ENCODE assay signal across 24 cellular contexts in the genomic region with DNA sequence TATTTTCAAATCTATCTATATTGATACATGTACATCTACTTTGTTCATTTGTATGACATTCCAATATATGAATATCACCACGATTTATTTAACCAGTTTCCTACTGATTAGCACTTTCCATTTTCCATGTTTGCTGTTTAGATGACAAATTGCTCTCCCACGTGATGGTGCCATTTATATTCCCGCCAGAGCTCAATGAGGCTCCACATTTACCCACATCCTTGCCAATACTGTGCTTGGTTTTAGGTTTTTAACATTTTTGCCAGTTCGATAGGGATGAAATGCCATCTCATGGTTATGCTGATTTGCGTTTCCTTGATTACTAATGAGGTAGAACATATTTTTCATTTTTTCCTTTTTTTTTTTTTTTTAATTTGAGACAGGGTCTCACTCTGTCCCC.
"Had no signal": no experiment of that assay in that cellular context is flagged by ENCODE, and none has a peak within 500 bp of the region (broad histone marks: within the 10 kb centered on the region; RNA-seq: fewer than 3 reads in every experiment).

No MANE protein-coding gene starts in this region.

- ATAC-seq: activated CD4-positive, CD25-positive, alpha-beta regulatory T cell treated with anti-CD3 and anti-CD28 coated beads, Interleukin-2, amount 50 U/mL, for 24 hours; activated CD8-positive, alpha-beta T cell treated with anti-CD3 and anti-CD28 coated beads, Interleukin-2, amount 10 ng/mL, durations not matched to agents 7 days and 5 days; activated naive CD4-positive, alpha-beta T cell treated with anti-CD3 and anti-CD28 coated beads, Interleukin-2, amount 50 U/mL, for 72 hours; gastrocnemius medialis; left lung; right lobe of liver; stimulated activated effector memory CD8-positive, alpha-beta T cell treated with anti-CD3 and anti-CD28 coated beads, Interleukin-12 subunit alpha, Interleukin-12 subunit beta, amount 100 ng/mL, for 72 hours; stimulated activated naive CD8-positive, alpha-beta T cell treated with anti-CD3 and anti-CD28 coated beads, Interleukin-15, amount 100 ng/mL, for 72 hours; T-cell had no signal

- H3K36me3 ChIP-seq: colonic mucosa, esophagus squamous epithelium, gastrocnemius medialis, left lung, right lobe of liver, tibial nerve had no signal

- H3K27ac ChIP-seq: colonic mucosa, dorsolateral prefrontal cortex, esophagus squamous epithelium, gastrocnemius medialis, left lung, right lobe of liver, tibial nerve, VCaP had no signal

- H3K9me3 Mint-ChIP-seq: activated CD4-positive, alpha-beta T cell treated with anti-CD3 and anti-CD28 coated beads, Interleukin-2, amount 10 ng/mL, durations not matched to agents 24 days and 14 days; activated naive CD4-positive, alpha-beta T cell treated with anti-CD3 and anti-CD28 coated beads, Interleukin-2, amount 50 U/mL, for 72 hours; stimulated activated effector memory CD8-positive, alpha-beta T cell treated with anti-CD3 and anti-CD28 coated beads, Interleukin-12 subunit alpha, Interleukin-12 subunit beta, amount 100 ng/mL, for 72 hours; stimulated activated naive CD8-positive, alpha-beta T cell treated with anti-CD3 and anti-CD28 coated beads, Interleukin-15, amount 100 ng/mL, for 72 hours; T-cell; T-helper 2 cell treated with Interferon-gamma antibody and Interleukin-4, amounts not matched to agents 5 μg/mL and 100 μg/mL, for 36 hours had no signal

- H3K9me3 ChIP-seq: colonic mucosa, esophagus squamous epithelium, gastrocnemius medialis, left lung, right lobe of liver, tibial nerve had no signal

- H3K4me3 ChIP-seq: colonic mucosa, dorsolateral prefrontal cortex, esophagus squamous epithelium, gastrocnemius medialis, left lung, lung, right lobe of liver, skin epidermis, tibial nerve had no signal

- H3K27me3 ChIP-seq: colonic mucosa, dorsolateral prefrontal cortex, esophagus squamous epithelium, gastrocnemius medialis, left lung, right lobe of liver, tibial nerve had no signal

- H3K4me3 Mint-ChIP-seq: activated CD4-positive, alpha-beta T cell treated with anti-CD3 and anti-CD28 coated beads, Interleukin-2, amount 10 ng/mL, durations not matched to agents 24 days and 14 days; activated CD8-positive, alpha-beta T cell treated with anti-CD3 and anti-CD28 coated beads, Interleukin-2, amount 10 ng/mL, durations not matched to agents 7 days and 5 days; stimulated activated effector memory CD8-positive, alpha-beta T cell treated with anti-CD3 and anti-CD28 coated beads, Interleukin-12 subunit alpha, Interleukin-12 subunit beta, amount 100 ng/mL, for 72 hours; stimulated activated naive CD8-positive, alpha-beta T cell treated with anti-CD3 and anti-CD28 coated beads, Interleukin-15, amount 100 ng/mL, for 72 hours; T-cell; T-helper 2 cell treated with Interferon-gamma antibody and Interleukin-4, amounts not matched to agents 5 μg/mL and 100 μg/mL, for 36 hours had no signal

- H3K36me3 Mint-ChIP-seq: activated naive CD4-positive, alpha-beta T cell treated with anti-CD3 and anti-CD28 coated beads, Interleukin-2, amount 50 U/mL, for 72 hours; T-cell had no signal

- H3K4me1 Mint-ChIP-seq: stimulated activated effector memory CD8-positive, alpha-beta T cell treated with anti-CD3 and anti-CD28 coated beads, Interleukin-12 subunit alpha, Interleukin-12 subunit beta, amount 100 ng/mL, for 72 hours had no signal

- H3K27me3 Mint-ChIP-seq: T-cell had no signal

- DNase-seq: activated CD4-positive, alpha-beta T cell treated with anti-CD3 and anti-CD28 coated beads, Interleukin-2, amount 10 ng/mL, durations not matched to agents 24 days and 14 days; activated CD8-positive, alpha-beta T cell treated with anti-CD3 and anti-CD28 coated beads, Interleukin-2, amount 10 ng/mL, durations not matched to agents 7 days and 5 days; activated gamma-delta T cell; colonic mucosa; dorsolateral prefrontal cortex; esophagus squamous epithelium; gastrocnemius medialis; hippocampal formation; kidney glomerular epithelial cell; left lung; midbrain; occipital lobe; right lobe of liver; stimulated activated CD4-positive, alpha-beta T cell treated with anti-CD3 and anti-CD28 coated beads, Interleukin-1b, Interleukin-23, amount 100 ng/mL, for 48 hours; stimulated activated naive CD8-positive, alpha-beta T cell treated with anti-CD3 and anti-CD28 coated beads, Interleukin-15, amount 100 ng/mL, for 72 hours; T-cell had no signal

- H3K4me1 ChIP-seq: right lobe of liver had no signal

- H3K27ac Mint-ChIP-seq: activated CD4-positive, alpha-beta T cell treated with anti-CD3 and anti-CD28 coated beads, Interleukin-2, amount 10 ng/mL, durations not matched to agents 24 days and 14 days; activated CD8-positive, alpha-beta T cell treated with anti-CD3 and anti-CD28 coated beads, Interleukin-2, amount 10 ng/mL, durations not matched to agents 7 days and 5 days; stimulated activated effector memory CD8-positive, alpha-beta T cell treated with anti-CD3 and anti-CD28 coated beads, Interleukin-12 subunit alpha, Interleukin-12 subunit beta, amount 100 ng/mL, for 72 hours; T-helper 2 cell treated with Interferon-gamma antibody and Interleukin-4, amounts not matched to agents 5 μg/mL and 100 μg/mL, for 36 hours had no signal
